ENCODE assay signal across 15 cellular contexts in the genomic region with DNA sequence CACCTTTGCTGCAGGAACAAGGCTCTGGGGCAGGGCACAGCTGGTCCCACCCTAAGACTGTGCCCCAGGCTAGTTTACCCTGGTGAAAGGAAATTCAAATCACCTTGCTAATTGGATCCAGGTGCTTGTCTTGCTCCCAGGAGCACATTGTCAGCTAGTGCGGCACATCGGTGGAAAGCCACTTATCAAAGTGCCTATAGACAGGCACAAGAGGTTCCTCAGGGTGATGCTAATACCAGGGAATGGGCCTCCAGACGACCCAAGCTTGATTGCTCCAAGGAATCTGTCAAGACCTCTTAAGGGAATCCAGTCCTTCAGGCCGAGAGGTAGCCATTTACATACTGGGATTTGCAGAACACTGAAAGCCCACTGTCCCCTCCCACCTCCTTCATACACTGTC.
A peak's percentile ranks its signal among the peaks of the same experiment; 100 is the strongest.
DNase-seq lines count a peak whose midpoint lies in the region; ATAC-seq lines count a peak whose summit lies in the region.
"Had no signal": no experiment of that assay in that cellular context is flagged by ENCODE, and none has a peak within 500 bp of the region (broad histone marks: within the 10 kb centered on the region; RNA-seq: fewer than 3 reads in every experiment).

No MANE protein-coding gene starts in this region.

- H3K4me3 ChIP-seq in mesenchymal stem cell (ENCODE audit: insufficient read depth in 1 of 2, low read depth in 1 of 2, low read length in 2 of 2), result no peak overlapping the region
- H3K4me3 ChIP-seq: BLaER1, HAP-1 had no signal

- H4K8ac ChIP-seq in mesenchymal stem cell (ENCODE audit: low read length), result no peak overlapping the region

- H3K27ac ChIP-seq in mesenchymal stem cell (ENCODE audit: low read length, poor library complexity, severe bottlenecking), result peak overlapping the region; percentile 91
- H3K27ac ChIP-seq: 22Rv1, BLaER1 had no signal

- 52% methylated on average over 4 of the region's 4 CpGs for WGBS in mesenchymal stem cell

- no peaks in the 10 kb centered on the region for H3K79me1 ChIP-seq in mesenchymal stem cell (replicated peaks; ENCODE audit: low read length, poor library complexity, severe bottlenecking)

- no peak overlapping the region for H2AFZ ChIP-seq in mesenchymal stem cell (ENCODE audit: low read depth, low read length)

- H3K14ac ChIP-seq in mesenchymal stem cell (ENCODE audit: low read length in 2 of 2), result no peak overlapping the region

- peaks cover 20% of the 10 kb centered on the region for H3K4me1 ChIP-seq in mesenchymal stem cell (ENCODE audit: control insufficient read depth, insufficient read depth, low read depth, low read length)

- H3K36me3 ChIP-seq in mesenchymal stem cell (ENCODE audit: control insufficient read depth in 1 of 2, insufficient read depth in 2 of 2, low read depth in 1 of 2, low read length in 2 of 2), result no peaks in the 10 kb centered on the region
- H3K36me3 ChIP-seq: BLaER1, HAP-1 had no signal

- no peak overlapping the region for H3K18ac ChIP-seq in mesenchymal stem cell (ENCODE audit: low read depth in 1 of 2, low read length in 2 of 2)

- no peak overlapping the region for H3K23ac ChIP-seq in mesenchymal stem cell (ENCODE audit: low read length in 2 of 2)

- peak overlapping the region; percentile 97 for H2AK5ac ChIP-seq in mesenchymal stem cell (ENCODE audit: low read length, severe bottlenecking)

- no peak overlapping the region for H2BK120ac ChIP-seq in mesenchymal stem cell (ENCODE audit: low read depth, low read length)

- no peak overlapping the region for H3K4me2 ChIP-seq in mesenchymal stem cell (ENCODE audit: low read length, poor library complexity, severe bottlenecking)
- H3K4me2 ChIP-seq: BLaER1 had no signal

- no peak overlapping the region for H2BK12ac ChIP-seq in mesenchymal stem cell (ENCODE audit: low read length in 2 of 2)

- no peak overlapping the region for H2BK5ac ChIP-seq in mesenchymal stem cell (ENCODE audit: low read depth, low read length, poor library complexity, severe bottlenecking)

- H3K9me3 ChIP-seq in mesenchymal stem cell (ENCODE audit: control insufficient read depth, low read length), result no peaks in the 10 kb centered on the region
- H3K9me3 ChIP-seq: BLaER1, HAP-1 had no signal

- H3K4ac ChIP-seq in mesenchymal stem cell (ENCODE audit: low read depth in 1 of 2, low read length in 2 of 2), result no peak overlapping the region

- no peak overlapping the region for H3K9ac ChIP-seq in mesenchymal stem cell (ENCODE audit: low read length)
- H3K9ac ChIP-seq: BLaER1 had no signal

- no peak overlapping the region for H4K91ac ChIP-seq in mesenchymal stem cell (ENCODE audit: low read length)

- H2BK15ac ChIP-seq in mesenchymal stem cell (ENCODE audit: low read depth, poor library complexity, severe bottlenecking), result no peak overlapping the region

- ATAC-seq in GM19023 (IDR thresholded peaks at IDR 0.05; ENCODE audit: unreplicated experiment) (no peak), HG02678 (IDR thresholded peaks at IDR 0.05; ENCODE audit: unreplicated experiment) (no peak)

- peaks cover 0 to 38% of the 10 kb centered on the region in 2 experiments for H3K27me3 ChIP-seq in mesenchymal stem cell (ENCODE audit: control insufficient read depth in 1 of 2, insufficient read depth in 1 of 2, low read length in 2 of 2)

- peak; percentile 56 to 72 for DNase-seq in NCI-H2081 (lab: John Stamatoyannopoulos, UW)
- no peak for DNase-seq in NCI-H2081 treated with DMSO at 0.1 percent for 48 hours (lab: John Stamatoyannopoulos, UW)
- DNase-seq in NCI-H1417 (lab: John Stamatoyannopoulos, UW), result peak; percentile 18 to 81 (median 58)
- peak; percentile 93 for DNase-seq in NCI-H69 (lab: John Stamatoyannopoulos, UW)
- DNase-seq in mesenchymal stem cell, result no peak
- DNase-seq in activated T-cell treated with anti-CD3 and anti-CD28 coated beads, Interleukin-2, amount 50 U/mL, for 1 hour, result no peak
- DNase-seq: KG1; NCI-H1092 treated with DMSO at 0.1 percent for 48 hours; NCI-H2107; NK-92 treated with Interleukin-12 subunit alpha and Interleukin-12 subunit beta, amount 100 ng/mL, for 24 hours had no signal

Comparison
In these comparisons a context has a peak if more than half of its experiments do, and no peak if none do; other contexts are left out.
1. DNase-seq: peak in NCI-H2081 (2 of 2), NCI-H1417 (3 of 3) and NCI-H69 (single experiment); none in NCI-H2081 treated with DMSO at 0.1 percent for 48 hours (single experiment), mesenchymal stem cell (single experiment) and activated T-cell treated with anti-CD3 and anti-CD28 coated beads, Interleukin-2, amount 50 U/mL, for 1 hour (single experiment).